ENCODE assay signal across 11 cellular contexts in genomic region chr2:128513416-128514283, GRCh38.
DNase-seq lines count a peak whose midpoint lies in the region; ATAC-seq and FAIRE-seq lines count a peak whose summit lies in the region.
"Had no signal": no experiment of that assay in that cellular context is flagged by ENCODE, and none has a peak within 500 bp of the region (broad histone marks: within the 10 kb centered on the region; RNA-seq: fewer than 3 reads in every experiment).

No MANE protein-coding gene starts in this region.

- H3K27ac Mint-ChIP-seq in activated T-helper 2 cell treated with anti-CD3 and anti-CD28 coated beads, Interferon-gamma antibody, Interleukin-2, Interleukin-4, amounts not matched to agents 10 μg/mL and 5 μg/mL and 100 μg/mL, durations not matched to agents 14 hours and 24 hours and 36 hours = no peak overlapping the region
- no peak overlapping the region for H3K27ac Mint-ChIP-seq in activated naive CD8-positive, alpha-beta T cell treated with anti-CD3 and anti-CD28 coated beads for 36 hours

- H3K4me3 Mint-ChIP-seq in activated T-helper 2 cell treated with anti-CD3 and anti-CD28 coated beads, Interferon-gamma antibody, Interleukin-2, Interleukin-4, amounts not matched to agents 10 μg/mL and 5 μg/mL and 100 μg/mL, durations not matched to agents 14 hours and 24 hours and 36 hours (ENCODE audit: low read depth) = no peak overlapping the region
- H3K4me3 Mint-ChIP-seq in activated naive CD8-positive, alpha-beta T cell treated with anti-CD3 and anti-CD28 coated beads for 36 hours = no peak overlapping the region

- ATAC-seq in GM18502 (IDR thresholded peaks at IDR 0.05; ENCODE audit: poor library complexity, unreplicated experiment) (peak; percentile 90), HG02642 (IDR thresholded peaks at IDR 0.05; ENCODE audit: poor library complexity, unreplicated experiment) (peak; percentile 79), left lobe of liver (peak; percentile 57)

- intact Hi-C loops in activated T-helper 2 cell treated with anti-CD3 and anti-CD28 coated beads, Interferon-gamma antibody, Interleukin-2, Interleukin-4, amounts not matched to agents 10 μg/mL and 5 μg/mL and 100 μg/mL, durations not matched to agents 14 hours and 24 hours and 36 hours (cut with micrococcal nuclease) = no loop called here

- H3K4me1 Mint-ChIP-seq in activated T-helper 2 cell treated with anti-CD3 and anti-CD28 coated beads, Interferon-gamma antibody, Interleukin-2, Interleukin-4, amounts not matched to agents 10 μg/mL and 5 μg/mL and 100 μg/mL, durations not matched to agents 14 hours and 24 hours and 36 hours (ENCODE audit: low read depth) = peaks cover 14% of the 10 kb centered on the region
- H3K4me1 Mint-ChIP-seq in activated naive CD8-positive, alpha-beta T cell treated with anti-CD3 and anti-CD28 coated beads for 36 hours = no peaks in the 10 kb centered on the region

- H3K27me3 Mint-ChIP-seq in activated T-helper 2 cell treated with anti-CD3 and anti-CD28 coated beads, Interferon-gamma antibody, Interleukin-2, Interleukin-4, amounts not matched to agents 10 μg/mL and 5 μg/mL and 100 μg/mL, durations not matched to agents 14 hours and 24 hours and 36 hours (ENCODE audit: low read depth) = peaks cover 5% of the 10 kb centered on the region
- H3K27me3 Mint-ChIP-seq in activated naive CD8-positive, alpha-beta T cell treated with anti-CD3 and anti-CD28 coated beads for 36 hours = peaks cover 4% of the 10 kb centered on the region

- H3K9me3 Mint-ChIP-seq in activated T-helper 2 cell treated with anti-CD3 and anti-CD28 coated beads, Interferon-gamma antibody, Interleukin-2, Interleukin-4, amounts not matched to agents 10 μg/mL and 5 μg/mL and 100 μg/mL, durations not matched to agents 14 hours and 24 hours and 36 hours = no peaks in the 10 kb centered on the region
- H3K9me3 Mint-ChIP-seq in activated naive CD8-positive, alpha-beta T cell treated with anti-CD3 and anti-CD28 coated beads for 36 hours = no peaks in the 10 kb centered on the region

- peak; percentile 95 for DNase-seq in MV-4-11 (lab: John Stamatoyannopoulos, UW)
- no peak for DNase-seq in left lobe of liver (ENCODE audit: low spot score)
- DNase-seq in activated T-helper 2 cell treated with anti-CD3 and anti-CD28 coated beads, Interferon-gamma antibody, Interleukin-2, Interleukin-4, amounts not matched to agents 10 μg/mL and 5 μg/mL and 100 μg/mL, durations not matched to agents 14 hours and 24 hours and 36 hours (ENCODE audit: low spot score) = no peak
- DNase-seq in frontal cortex (ENCODE audit: low spot score in 2 of 2) = no peak
- no peak for DNase-seq in activated naive CD8-positive, alpha-beta T cell treated with anti-CD3 and anti-CD28 coated beads for 36 hours
- no peak for DNase-seq in T1000 (lab: John Stamatoyannopoulos, UW)
- DNase-seq: Calu3, GM23248, NCI-H187 treated with DMSO at 0.1 percent for 48 hours had no signal

- FAIRE-seq in frontal cortex (lab: Jason Lieb, UNC) = no peak

- H3K36me3 Mint-ChIP-seq in activated T-helper 2 cell treated with anti-CD3 and anti-CD28 coated beads, Interferon-gamma antibody, Interleukin-2, Interleukin-4, amounts not matched to agents 10 μg/mL and 5 μg/mL and 100 μg/mL, durations not matched to agents 14 hours and 24 hours and 36 hours (ENCODE audit: low read depth) = no peaks in the 10 kb centered on the region
- H3K36me3 Mint-ChIP-seq in activated naive CD8-positive, alpha-beta T cell treated with anti-CD3 and anti-CD28 coated beads for 36 hours = no peaks in the 10 kb centered on the region
